ENCODE assay signal across 32 cellular contexts in genomic region chr19:50833117-50833801, GRCh38. TPM values are rescaled to one million over a fixed set of nuclear protein-coding genes. Genes with fewer than 3 reads are reported as not detected.
"Had no signal": no experiment of that assay in that cellular context is flagged by ENCODE, and none has a peak within 500 bp of the region (broad histone marks: within the 10 kb centered on the region; RNA-seq: fewer than 3 reads in every experiment).

Gene KLK15 (minus strand): TSS chr19:50833574. CDS start chr19:50831492, 2,082 bp downstream.

- H3K9me3 Mint-ChIP-seq: mesothelial cell of epicardium; stimulated activated naive B cell treated with anti-CD40 and anti-IgM and Interleukin-4, amounts not matched to agents 10 μg/mL and 1 μg/mL and 100 μg/mL, for 72 hours had no signal

- ATAC-seq: activated CD4-positive, CD25-positive, alpha-beta regulatory T cell treated with anti-CD3 and anti-CD28 coated beads, Interleukin-2, amount 50 U/mL, for 24 hours; body of pancreas; gastroesophageal sphincter; right lobe of liver; stimulated activated naive B cell treated with anti-CD40 and anti-IgM and Interleukin-4, amounts not matched to agents 10 μg/mL and 1 μg/mL and 100 μg/mL, for 72 hours had no signal

- DNase-seq: activated CD4-positive, alpha-beta T cell treated with anti-CD3 and anti-CD28 coated beads for 48 hours; activated CD4-positive, alpha-beta T cell treated with anti-CD3 and anti-CD28 coated beads, Interleukin-2, amount 50 U/mL, for 48 hours; activated CD8-positive, alpha-beta memory T cell treated with anti-CD3 and anti-CD28 coated beads for 24 hours; activated effector memory CD4-positive, alpha-beta T cell treated with Interleukin-2 at 50 U/mL for 16 hours; activated naive CD4-positive, alpha-beta T cell treated with Interleukin-2 at 50 U/mL for 16 hours; body of pancreas; head of caudate nucleus; hippocampal formation; naive B cell; right lobe of liver; stimulated activated CD4-positive, alpha-beta T cell treated with anti-CD3 and anti-CD28 coated beads, Interleukin-4, amount 100 ng/mL, for 24 hours; stimulated activated naive B cell treated with anti-CD40 and anti-IgM and Interleukin-4, amounts not matched to agents 10 μg/mL and 1 μg/mL and 100 μg/mL, for 72 hours; T-helper 1 cell; WERI-Rb-1 had no signal

- H3K4me3 Mint-ChIP-seq: activated naive CD8-positive, alpha-beta T cell; mesothelial cell of epicardium; stimulated activated naive B cell treated with anti-CD40 and anti-IgM and Interleukin-4, amounts not matched to agents 10 μg/mL and 1 μg/mL and 100 μg/mL, for 72 hours had no signal

- H3K9me3 ChIP-seq: body of pancreas, gastroesophageal sphincter, right lobe of liver, suprapubic skin, tibial nerve had no signal

- FAIRE-seq: endothelial cell of umbilical vein, urothelium cell line had no signal

- H3K4me3 ChIP-seq: body of pancreas, coronary artery, gastroesophageal sphincter, right lobe of liver, skin epidermis, suprapubic skin, tibial nerve had no signal

- H3K27me3 ChIP-seq: body of pancreas, right lobe of liver had no signal

- H3K36me3 ChIP-seq: gastroesophageal sphincter, right lobe of liver, suprapubic skin, tibial nerve, WERI-Rb-1 had no signal

- H3K36me3 Mint-ChIP-seq: activated naive CD8-positive, alpha-beta T cell; mesothelial cell of epicardium had no signal

- H3K27ac ChIP-seq: body of pancreas, coronary artery, gastroesophageal sphincter, right lobe of liver, skin epidermis, suprapubic skin, tibial nerve, WERI-Rb-1 had no signal

- H3K27ac Mint-ChIP-seq: activated naive CD8-positive, alpha-beta T cell; mesothelial cell of epicardium had no signal

RNA-seq across cellular contexts. Expression of gene KLK15, which starts in this region (rescaled TPM):
- total RNA-seq: aorta, body of pancreas, endothelial cell of umbilical vein, fibroblast of lung, fibroblast of villous mesenchyme, gastroesophageal sphincter, kidney epithelial cell, lower leg skin, mesothelial cell of epicardium, osteoblast, renal cortical epithelial cell, right lobe of liver, suprapubic skin, tibial nerve had no signal
- polyA plus RNA-seq: aorta, endothelial cell of umbilical vein, esophagus, fibroblast of lung had no signal
